In genomic region chr3:129059311-129059975, GRCh38 we compare ENCODE assay signal across 13 cellular contexts. TPM values are rescaled to one million over a fixed set of nuclear protein-coding genes. Genes with fewer than 3 reads are reported as not detected.
"Had no signal": no experiment of that assay in that cellular context is flagged by ENCODE, and none has a peak within 500 bp of the region (broad histone marks: within the 10 kb centered on the region; RNA-seq: fewer than 3 reads in every experiment).

No MANE protein-coding gene starts in this region.

- H3K4me3 Mint-ChIP-seq: activated naive CD4-positive, alpha-beta T cell treated with anti-CD3 and anti-CD28 coated beads, Interleukin-2, amount 50 U/mL, for 24 hours; immature natural killer cell; memory B cell; nephron progenitor cell had no signal

- H3K9me3 Mint-ChIP-seq: activated naive CD4-positive, alpha-beta T cell treated with anti-CD3 and anti-CD28 coated beads, Interleukin-2, amount 50 U/mL, for 24 hours; memory B cell; nephron progenitor cell had no signal

- DNase-seq: activated CD4-positive, alpha-beta T cell treated with anti-CD3 and anti-CD28 coated beads, Interleukin-2, amount 50 U/mL, for 1 hour; body of pancreas; immature natural killer cell; nephron progenitor cell; pancreas; T-helper 2 cell; trophoblast cell had no signal

- H3K36me3 ChIP-seq: esophagus muscularis mucosa, pancreas had no signal

- H3K9me3 ChIP-seq: body of pancreas, esophagus muscularis mucosa, pancreas had no signal

- H3K36me3 Mint-ChIP-seq: activated naive CD4-positive, alpha-beta T cell treated with anti-CD3 and anti-CD28 coated beads, Interleukin-2, amount 50 U/mL, for 24 hours; immature natural killer cell had no signal

- H3K27ac Mint-ChIP-seq: activated naive CD4-positive, alpha-beta T cell treated with anti-CD3 and anti-CD28 coated beads, Interleukin-2, amount 50 U/mL, for 24 hours; immature natural killer cell; memory B cell; nephron progenitor cell had no signal

- H3K27ac ChIP-seq: esophagus muscularis mucosa had no signal

- ATAC-seq: body of pancreas had no signal

- H3K27me3 Mint-ChIP-seq: activated naive CD4-positive, alpha-beta T cell treated with anti-CD3 and anti-CD28 coated beads, Interleukin-2, amount 50 U/mL, for 24 hours had no signal

- H3K4me1 Mint-ChIP-seq: activated naive CD4-positive, alpha-beta T cell treated with anti-CD3 and anti-CD28 coated beads, Interleukin-2, amount 50 U/mL, for 24 hours; immature natural killer cell had no signal

- H3K4me3 ChIP-seq: body of pancreas, esophagus muscularis mucosa, pancreas had no signal

- H3K27me3 ChIP-seq: body of pancreas, esophagus muscularis mucosa, pancreas had no signal

RNA-seq across cellular contexts. Expression of gene GP9, which starts 1.1 kb away (rescaled TPM):
- total RNA-seq: body of pancreas, dermis microvascular lymphatic vessel endothelial cell, fibroblast of villous mesenchyme, pancreas, skeletal muscle tissue had no signal

RNA-seq across cellular contexts. Expression of gene EFCC1, which starts 58.3 kb away (rescaled TPM):
- total RNA-seq: fibroblast of villous mesenchyme had no signal
